Comparison of ENCODE assay signal across 7 cellular contexts in the genomic region with DNA sequence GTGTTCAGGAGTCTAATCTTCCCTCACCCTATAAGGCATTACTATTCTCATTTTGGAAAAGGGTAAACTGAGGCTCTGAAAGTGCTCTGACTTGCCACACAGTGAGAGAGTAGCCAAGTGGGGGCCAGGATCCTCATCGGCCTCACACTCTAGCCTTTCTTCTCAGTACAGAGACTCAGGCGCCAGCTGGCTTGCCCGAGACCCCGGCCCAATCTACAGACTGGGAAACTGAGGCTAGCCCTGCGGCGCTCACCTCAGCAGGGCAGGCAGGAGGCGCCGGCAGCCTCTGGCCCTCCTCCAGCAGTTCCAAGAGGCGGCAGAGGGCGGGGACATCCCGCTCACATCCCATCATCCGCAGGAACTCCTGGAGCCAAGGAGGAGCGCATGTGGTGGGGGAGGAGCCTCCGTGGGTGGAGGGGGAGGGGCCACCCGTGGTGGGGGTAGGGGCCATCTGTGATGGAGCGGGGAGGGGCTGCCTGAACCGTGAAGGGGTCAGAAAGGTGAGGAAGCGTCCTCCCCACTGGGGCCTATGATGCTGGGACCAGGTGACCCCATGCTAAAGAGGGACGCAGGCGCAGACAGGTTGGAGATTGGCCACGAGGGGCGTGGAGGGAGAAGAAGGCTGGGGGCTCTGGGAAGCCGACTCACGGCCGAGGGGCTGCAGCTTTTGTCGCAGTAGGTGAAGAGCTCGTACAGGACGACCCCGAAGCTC.
DNase-seq lines count a peak whose midpoint lies in the region; TF ChIP-seq lines count a peak whose summit lies in the region.

No MANE protein-coding gene starts in this region.

- peak; percentile 85 for DNase-seq in HEK293T (ENCODE audit: extremely low spot score)
- DNase-seq in NCI-H82 (lab: John Stamatoyannopoulos, UW), result peak; percentile 95
- peak; percentile 43 to 73 for DNase-seq in foreskin fibroblast
- DNase-seq in skeletal muscle cell (ENCODE audit: low read depth), result no peak
- no peak for DNase-seq in activated CD4-positive, CD25-positive, alpha-beta regulatory T cell treated with anti-CD3 and anti-CD28 coated beads, Interleukin-2, amount 50 U/mL, for 72 hours
- DNase-seq in activated gamma-delta T cell treated with Interleukin-2 at 50 U/mL for 16 hours, result no peak
- DNase-seq in NOMO-1 treated with dmso at 0.1 percent for 144 hours (lab: John Stamatoyannopoulos, UW; ENCODE audit: unreplicated experiment), result no peak

- H3K4me3 ChIP-seq in foreskin fibroblast (ENCODE audit: low read depth in 1 of 2, low read length in 2 of 2) (peak overlapping the region; percentile 33), skeletal muscle cell (ENCODE audit: low read depth, low read length) (peak overlapping the region; percentile 37)

- POLR2A ChIA-PET in HEK293T (lab: Yijun Ruan, JAX), result interaction anchor here (1.8 kb wide), 1 partner anchor 30 kb away, joined by 7 read pairs; a partner anchor contains a TSS

- CTCF ChIA-PET in HEK293T (lab: Yijun Ruan, JAX), result interaction anchor here (0.9 to 1.2 kb wide), 2 partner anchors 55 to 439 kb away, joined by 3 read pairs; no protein-coding TSS in a partner anchor

- TF ChIP-seq CTCF in foreskin fibroblast (IDR thresholded peaks at IDR 0.05; ENCODE audit: low read depth, low read length), result no peak

TF ChIP-seq in HEK293T, 16 proteins besides CTCF, POLR2A, EP300 and RAD21:
- TF ChIP-seq FOXA1 (IDR thresholded peaks at IDR 0.05) (no peak), L3MBTL2 (conservative IDR thresholded peaks at IDR 0.05) (0 out of 2 replicates have a peak, but pooled peaks have one; percentile 53)

Comparison
In these comparisons a context has a peak if more than half of its experiments do, and no peak if none do; other contexts are left out.
1. DNase-seq: peak in HEK293T (single experiment), NCI-H82 (single experiment) and foreskin fibroblast (2 of 2); none in skeletal muscle cell (single experiment), activated CD4-positive, CD25-positive, alpha-beta regulatory T cell treated with anti-CD3 and anti-CD28 coated beads, Interleukin-2, amount 50 U/mL, for 72 hours (single experiment), activated gamma-delta T cell treated with Interleukin-2 at 50 U/mL for 16 hours (single experiment) and NOMO-1 treated with dmso at 0.1 percent for 144 hours (single experiment).